In the genomic region with DNA sequence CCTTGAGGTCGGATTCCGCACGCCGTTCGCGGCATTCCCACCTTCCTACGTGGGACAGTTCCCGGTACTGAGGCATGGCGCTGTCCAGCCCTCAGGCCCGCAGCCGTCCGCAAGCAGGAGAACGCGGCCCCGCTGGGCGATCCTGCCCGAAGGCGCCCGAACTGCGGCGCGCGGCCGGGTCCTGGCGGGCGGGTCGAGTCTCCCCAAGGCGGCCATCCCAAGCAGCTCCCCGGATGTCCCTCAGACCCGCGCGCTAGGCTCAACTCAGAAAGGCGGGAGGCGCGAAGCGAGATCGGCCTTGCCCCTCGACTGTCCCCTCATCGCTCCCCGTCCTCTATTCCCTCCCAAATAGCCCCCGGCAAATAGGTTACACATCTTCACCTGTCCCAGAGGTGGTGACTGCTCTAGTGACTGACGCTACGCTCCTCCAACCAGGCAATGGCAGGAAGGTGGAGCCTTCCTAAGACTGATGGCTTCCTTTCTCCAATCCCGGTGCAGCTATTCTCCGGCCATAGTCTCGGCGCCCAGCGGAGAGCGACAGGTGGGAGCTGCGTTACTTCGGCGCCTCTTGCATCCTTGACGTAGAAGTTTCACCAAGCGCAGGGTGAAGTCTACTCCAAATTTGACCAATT, we compare ENCODE assay signal across 1 cellular context.
TF ChIP-seq lines count a peak whose summit lies in the region.

No MANE protein-coding gene starts in this region.

TF ChIP-seq in K562, 482 proteins besides CTCF, POLR2A, EP300 and RAD21 (continued from another document and continues in another):
- TF ChIP-seq, protein P1, sequence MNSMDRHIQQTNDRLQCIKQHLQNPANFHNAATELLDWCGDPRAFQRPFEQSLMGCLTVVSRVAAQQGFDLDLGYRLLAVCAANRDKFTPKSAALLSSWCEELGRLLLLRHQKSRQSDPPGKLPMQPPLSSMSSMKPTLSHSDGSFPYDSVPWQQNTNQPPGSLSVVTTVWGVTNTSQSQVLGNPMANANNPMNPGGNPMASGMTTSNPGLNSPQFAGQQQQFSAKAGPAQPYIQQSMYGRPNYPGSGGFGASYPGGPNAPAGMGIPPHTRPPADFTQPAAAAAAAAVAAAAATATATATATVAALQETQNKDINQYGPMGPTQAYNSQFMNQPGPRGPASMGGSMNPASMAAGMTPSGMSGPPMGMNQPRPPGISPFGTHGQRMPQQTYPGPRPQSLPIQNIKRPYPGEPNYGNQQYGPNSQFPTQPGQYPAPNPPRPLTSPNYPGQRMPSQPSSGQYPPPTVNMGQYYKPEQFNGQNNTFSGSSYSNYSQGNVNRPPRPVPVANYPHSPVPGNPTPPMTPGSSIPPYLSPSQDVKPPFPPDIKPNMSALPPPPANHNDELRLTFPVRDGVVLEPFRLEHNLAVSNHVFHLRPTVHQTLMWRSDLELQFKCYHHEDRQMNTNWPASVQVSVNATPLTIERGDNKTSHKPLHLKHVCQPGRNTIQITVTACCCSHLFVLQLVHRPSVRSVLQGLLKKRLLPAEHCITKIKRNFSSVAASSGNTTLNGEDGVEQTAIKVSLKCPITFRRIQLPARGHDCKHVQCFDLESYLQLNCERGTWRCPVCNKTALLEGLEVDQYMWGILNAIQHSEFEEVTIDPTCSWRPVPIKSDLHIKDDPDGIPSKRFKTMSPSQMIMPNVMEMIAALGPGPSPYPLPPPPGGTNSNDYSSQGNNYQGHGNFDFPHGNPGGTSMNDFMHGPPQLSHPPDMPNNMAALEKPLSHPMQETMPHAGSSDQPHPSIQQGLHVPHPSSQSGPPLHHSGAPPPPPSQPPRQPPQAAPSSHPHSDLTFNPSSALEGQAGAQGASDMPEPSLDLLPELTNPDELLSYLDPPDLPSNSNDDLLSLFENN (IDR thresholded peaks at IDR 0.05; ENCODE audit: low read depth in 2 of 2, low read length in 2 of 2), result no peak
- TF ChIP-seq ZNF316 (IDR thresholded peaks at IDR 0.05), result no peak
- TF ChIP-seq ZNF511 (CRISPR knock-in tag; IDR thresholded peaks at IDR 0.05), result peak; percentile 97
- peak; percentile 80 for TF ChIP-seq SUPT5H (IDR thresholded peaks at IDR 0.05)
- TF ChIP-seq HMGXB4 (CRISPR knock-in tag; IDR thresholded peaks at IDR 0.05), result peak; percentile 96; the same call in 1 of the 2 replicates
- no peak for TF ChIP-seq KAT8 (IDR thresholded peaks at IDR 0.05; ENCODE audit: low read depth)
- no peak for TF ChIP-seq MITF (IDR thresholded peaks at IDR 0.05)
- TF ChIP-seq PRMT5 (CRISPR knock-in tag; IDR thresholded peaks at IDR 0.05), result peak; percentile 97
- TF ChIP-seq, protein P2, sequence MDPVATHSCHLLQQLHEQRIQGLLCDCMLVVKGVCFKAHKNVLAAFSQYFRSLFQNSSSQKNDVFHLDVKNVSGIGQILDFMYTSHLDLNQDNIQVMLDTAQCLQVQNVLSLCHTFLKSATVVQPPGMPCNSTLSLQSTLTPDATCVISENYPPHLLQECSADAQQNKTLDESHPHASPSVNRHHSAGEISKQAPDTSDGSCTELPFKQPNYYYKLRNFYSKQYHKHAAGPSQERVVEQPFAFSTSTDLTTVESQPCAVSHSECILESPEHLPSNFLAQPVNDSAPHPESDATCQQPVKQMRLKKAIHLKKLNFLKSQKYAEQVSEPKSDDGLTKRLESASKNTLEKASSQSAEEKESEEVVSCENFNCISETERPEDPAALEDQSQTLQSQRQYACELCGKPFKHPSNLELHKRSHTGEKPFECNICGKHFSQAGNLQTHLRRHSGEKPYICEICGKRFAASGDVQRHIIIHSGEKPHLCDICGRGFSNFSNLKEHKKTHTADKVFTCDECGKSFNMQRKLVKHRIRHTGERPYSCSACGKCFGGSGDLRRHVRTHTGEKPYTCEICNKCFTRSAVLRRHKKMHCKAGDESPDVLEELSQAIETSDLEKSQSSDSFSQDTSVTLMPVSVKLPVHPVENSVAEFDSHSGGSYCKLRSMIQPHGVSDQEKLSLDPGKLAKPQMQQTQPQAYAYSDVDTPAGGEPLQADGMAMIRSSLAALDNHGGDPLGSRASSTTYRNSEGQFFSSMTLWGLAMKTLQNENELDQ (CRISPR knock-in tag; IDR thresholded peaks at IDR 0.05; ENCODE audit: borderline replicate concordance), result no peak
- TF ChIP-seq, protein P3, sequence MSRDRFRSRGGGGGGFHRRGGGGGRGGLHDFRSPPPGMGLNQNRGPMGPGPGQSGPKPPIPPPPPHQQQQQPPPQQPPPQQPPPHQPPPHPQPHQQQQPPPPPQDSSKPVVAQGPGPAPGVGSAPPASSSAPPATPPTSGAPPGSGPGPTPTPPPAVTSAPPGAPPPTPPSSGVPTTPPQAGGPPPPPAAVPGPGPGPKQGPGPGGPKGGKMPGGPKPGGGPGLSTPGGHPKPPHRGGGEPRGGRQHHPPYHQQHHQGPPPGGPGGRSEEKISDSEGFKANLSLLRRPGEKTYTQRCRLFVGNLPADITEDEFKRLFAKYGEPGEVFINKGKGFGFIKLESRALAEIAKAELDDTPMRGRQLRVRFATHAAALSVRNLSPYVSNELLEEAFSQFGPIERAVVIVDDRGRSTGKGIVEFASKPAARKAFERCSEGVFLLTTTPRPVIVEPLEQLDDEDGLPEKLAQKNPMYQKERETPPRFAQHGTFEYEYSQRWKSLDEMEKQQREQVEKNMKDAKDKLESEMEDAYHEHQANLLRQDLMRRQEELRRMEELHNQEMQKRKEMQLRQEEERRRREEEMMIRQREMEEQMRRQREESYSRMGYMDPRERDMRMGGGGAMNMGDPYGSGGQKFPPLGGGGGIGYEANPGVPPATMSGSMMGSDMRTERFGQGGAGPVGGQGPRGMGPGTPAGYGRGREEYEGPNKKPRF (IDR thresholded peaks at IDR 0.05; ENCODE audit: low read depth, low read length), result no peak
- no peak for TF ChIP-seq NRF1 (conservative IDR thresholded peaks at IDR 0.05 in 1 of 2, IDR thresholded peaks at IDR 0.05 in 1 of 2)
- TF ChIP-seq SRSF3 (IDR thresholded peaks at IDR 0.05; ENCODE audit: insufficient read depth, low read length), result no peak
- TF ChIP-seq TRIM28 (IDR thresholded peaks at IDR 0.05), result 0 out of 2 replicates have a peak, but pooled peaks have one; percentile 27
- no peak for TF ChIP-seq ATF2 (CRISPR knock-in tag; IDR thresholded peaks at IDR 0.05)
- peak; percentile 84; the same call in 1 of the 2 replicates for TF ChIP-seq NR4A1 (CRISPR knock-in tag; IDR thresholded peaks at IDR 0.05)
- no peak for TF ChIP-seq NR4A1 (tag; IDR thresholded peaks at IDR 0.05)
- no peak; the same call in 1 of the 2 replicates for TF ChIP-seq SIN3B (IDR thresholded peaks at IDR 0.05; ENCODE audit: low read depth)
- no peak for TF ChIP-seq RFX7 (CRISPR knock-in tag; IDR thresholded peaks at IDR 0.05)
- no peak for TF ChIP-seq IFI16 (CRISPR knock-in tag; IDR thresholded peaks at IDR 0.05)
- TF ChIP-seq, protein P4, sequence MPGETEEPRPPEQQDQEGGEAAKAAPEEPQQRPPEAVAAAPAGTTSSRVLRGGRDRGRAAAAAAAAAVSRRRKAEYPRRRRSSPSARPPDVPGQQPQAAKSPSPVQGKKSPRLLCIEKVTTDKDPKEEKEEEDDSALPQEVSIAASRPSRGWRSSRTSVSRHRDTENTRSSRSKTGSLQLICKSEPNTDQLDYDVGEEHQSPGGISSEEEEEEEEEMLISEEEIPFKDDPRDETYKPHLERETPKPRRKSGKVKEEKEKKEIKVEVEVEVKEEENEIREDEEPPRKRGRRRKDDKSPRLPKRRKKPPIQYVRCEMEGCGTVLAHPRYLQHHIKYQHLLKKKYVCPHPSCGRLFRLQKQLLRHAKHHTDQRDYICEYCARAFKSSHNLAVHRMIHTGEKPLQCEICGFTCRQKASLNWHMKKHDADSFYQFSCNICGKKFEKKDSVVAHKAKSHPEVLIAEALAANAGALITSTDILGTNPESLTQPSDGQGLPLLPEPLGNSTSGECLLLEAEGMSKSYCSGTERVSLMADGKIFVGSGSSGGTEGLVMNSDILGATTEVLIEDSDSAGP (CRISPR knock-in tag; IDR thresholded peaks at IDR 0.05), result peak; percentile 77; the same call in 1 of the 2 replicates
- no peak for TF ChIP-seq ZNF57 (CRISPR knock-in tag; IDR thresholded peaks at IDR 0.05)
- TF ChIP-seq ZNF408 (CRISPR knock-in tag; IDR thresholded peaks at IDR 0.05; ENCODE audit: low read depth), result no peak
- TF ChIP-seq, protein P5, sequence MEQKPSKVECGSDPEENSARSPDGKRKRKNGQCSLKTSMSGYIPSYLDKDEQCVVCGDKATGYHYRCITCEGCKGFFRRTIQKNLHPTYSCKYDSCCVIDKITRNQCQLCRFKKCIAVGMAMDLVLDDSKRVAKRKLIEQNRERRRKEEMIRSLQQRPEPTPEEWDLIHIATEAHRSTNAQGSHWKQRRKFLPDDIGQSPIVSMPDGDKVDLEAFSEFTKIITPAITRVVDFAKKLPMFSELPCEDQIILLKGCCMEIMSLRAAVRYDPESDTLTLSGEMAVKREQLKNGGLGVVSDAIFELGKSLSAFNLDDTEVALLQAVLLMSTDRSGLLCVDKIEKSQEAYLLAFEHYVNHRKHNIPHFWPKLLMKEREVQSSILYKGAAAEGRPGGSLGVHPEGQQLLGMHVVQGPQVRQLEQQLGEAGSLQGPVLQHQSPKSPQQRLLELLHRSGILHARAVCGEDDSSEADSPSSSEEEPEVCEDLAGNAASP (IDR thresholded peaks at IDR 0.05), result no peak
- no peak; the same call in 1 of the 2 replicates for TF ChIP-seq ZNF12 (CRISPR knock-in tag; IDR thresholded peaks at IDR 0.05)
- TF ChIP-seq CBX5 (IDR thresholded peaks at IDR 0.05; ENCODE audit: borderline replicate concordance, low read depth), result no peak
- no peak for TF ChIP-seq ZBTB8A (IDR thresholded peaks at IDR 0.05; ENCODE audit: partially characterized antibody)
- 0 out of 2 replicates have a peak, but pooled peaks have one; percentile 54 for TF ChIP-seq ELF2 (CRISPR knock-in tag; IDR thresholded peaks at IDR 0.05)
- TF ChIP-seq MTF1 (CRISPR knock-in tag; IDR thresholded peaks at IDR 0.05; ENCODE audit: borderline replicate concordance), result no peak
- no peak for TF ChIP-seq FOXJ3 (CRISPR knock-in tag; IDR thresholded peaks at IDR 0.05)
- peak in 1 of 2 experiments; percentile 15; a peak in 1 of 4 replicates for TF ChIP-seq TRIM24 (IDR thresholded peaks at IDR 0.05)
- no peak for TF ChIP-seq ASH1L (IDR thresholded peaks at IDR 0.05; ENCODE audit: borderline replicate concordance, low read depth, partially characterized antibody)
- TF ChIP-seq SETDB1 (IDR thresholded peaks at IDR 0.05; ENCODE audit: low read length), result no peak
- no peak for TF ChIP-seq HNRNPH1 (optimal IDR thresholded peaks at IDR 0.05; ENCODE audit: low read depth, low read length)
- no peak for TF ChIP-seq GATAD2B (IDR thresholded peaks at IDR 0.05; ENCODE audit: borderline replicate concordance)
- TF ChIP-seq SAFB (IDR thresholded peaks at IDR 0.05; ENCODE audit: borderline replicate concordance, low read depth, low read length), result no peak
- TF ChIP-seq MYC (IDR thresholded peaks at IDR 0.05; ENCODE audit: low read depth, low read length), result no peak; the same call in 1 of the 2 replicates
- TF ChIP-seq MYC (CRISPR knock-in tag; IDR thresholded peaks at IDR 0.05; ENCODE audit: borderline replicate concordance, low read depth), result no peak
- TF ChIP-seq SMAD2 (IDR thresholded peaks at IDR 0.05; ENCODE audit: low read depth, low read length), result no peak
- no peak; the same call in 1 of the 2 replicates for TF ChIP-seq ZNF324 (CRISPR knock-in tag; IDR thresholded peaks at IDR 0.05)
- no peak for TF ChIP-seq ZNF551 (CRISPR knock-in tag; IDR thresholded peaks at IDR 0.05)
- no peak for TF ChIP-seq BMI1 (IDR thresholded peaks at IDR 0.05; ENCODE audit: low read length)
- TF ChIP-seq ZC3H11A (IDR thresholded peaks at IDR 0.05; ENCODE audit: low read depth, low read length), result no peak
